12 cellular contexts compared by ENCODE assay signal in genomic region chr1:224739997-224740687, GRCh38.
DNase-seq lines count a peak whose midpoint lies in the region; ATAC-seq and TF ChIP-seq lines count a peak whose summit lies in the region.
"Had no signal": no experiment of that assay in that cellular context is flagged by ENCODE, and none has a peak within 500 bp of the region (broad histone marks: within the 10 kb centered on the region; RNA-seq: fewer than 3 reads in every experiment).

No MANE protein-coding gene starts in this region.

- no peak overlapping the region for H3K4me3 ChIP-seq in fibroblast of villous mesenchyme (ENCODE audit: low read depth, low read length)
- H3K4me3 ChIP-seq: spleen had no signal

- DNase-seq in NCI-H748 (lab: John Stamatoyannopoulos, UW; ENCODE audit: unreplicated experiment) (peak; percentile 4), NCI-H748 treated with DMSO at 0.1 percent for 48 hours (lab: John Stamatoyannopoulos, UW) (no peak), fibroblast of villous mesenchyme (ENCODE audit: low read depth) (peak; percentile 15), NCI-H2227 treated with DMSO at 0.1 percent for 48 hours (lab: John Stamatoyannopoulos, UW) (no peak), D341Med (ENCODE audit: low spot score) (no peak), omental fat pad (ENCODE audit: low spot score) (no peak)
- DNase-seq: activated CD8-positive, alpha-beta memory T cell treated with anti-CD3 and anti-CD28 coated beads, Interleukin-2, amount 50 U/mL, for 4 hours; erythroblast; spleen; T-helper 2 cell had no signal

- TF ChIP-seq CTCF in fibroblast of villous mesenchyme (IDR thresholded peaks at IDR 0.05; ENCODE audit: insufficient read depth, low read depth, low read length): no peak
- TF ChIP-seq CTCF in omental fat pad (IDR thresholded peaks at IDR 0.05): no peak

- peak; percentile 77 for ATAC-seq in GM21717 (IDR thresholded peaks at IDR 0.05; ENCODE audit: unreplicated experiment)
- peak; percentile 67 for ATAC-seq in HG03108 (IDR thresholded peaks at IDR 0.05; ENCODE audit: unreplicated experiment)
- ATAC-seq in omental fat pad (ENCODE audit: low FRiP score): no peak

Comparison
In these comparisons a context has a peak if more than half of its experiments do, and no peak if none do; other contexts are left out.
1. DNase-seq: peak in NCI-H748 (single experiment) and fibroblast of villous mesenchyme (single experiment); none in NCI-H748 treated with DMSO at 0.1 percent for 48 hours (single experiment), NCI-H2227 treated with DMSO at 0.1 percent for 48 hours (single experiment), D341Med (single experiment) and omental fat pad (single experiment).